8 cellular contexts compared by ENCODE assay signal in the genomic region with DNA sequence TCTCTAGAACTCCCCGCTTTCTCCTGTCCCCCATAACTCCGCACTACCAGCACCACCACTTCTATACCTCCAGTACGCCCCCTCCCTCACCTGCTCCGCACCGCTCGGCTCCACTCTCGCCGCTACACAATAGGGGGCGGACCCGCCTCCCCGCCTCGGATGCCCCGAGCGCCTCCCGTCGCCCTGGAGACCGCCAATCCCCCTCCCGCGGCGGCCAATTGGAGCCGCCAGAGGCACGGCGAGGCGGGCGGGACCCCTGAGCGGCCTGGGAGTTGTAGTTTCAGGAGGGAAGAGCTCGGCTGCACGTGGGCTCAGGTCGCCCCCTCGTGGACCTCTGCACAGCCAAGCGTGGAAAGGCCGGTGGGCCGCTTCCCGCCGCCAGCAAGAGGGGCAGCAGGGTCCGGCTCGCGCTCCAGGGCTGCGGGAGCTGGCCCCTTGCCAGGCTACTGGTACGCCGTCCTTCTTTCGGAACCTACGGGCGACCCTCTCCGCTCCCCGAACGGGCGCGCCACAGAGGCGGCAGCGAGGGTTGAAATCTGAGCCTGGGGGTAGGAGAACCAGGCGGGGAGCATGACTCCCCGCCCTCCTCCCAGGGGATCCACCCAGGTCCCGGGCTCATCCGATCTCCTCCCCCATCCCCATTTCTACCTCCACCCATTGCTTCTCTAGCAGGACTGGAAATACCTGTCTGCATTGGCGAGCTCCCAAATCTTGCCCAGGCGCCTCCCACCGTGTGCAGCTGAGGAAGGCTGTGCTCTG. TPM values are rescaled to one million over a fixed set of nuclear protein-coding genes. Genes with fewer than 3 reads are reported as not detected.
DNase-seq lines count a peak whose midpoint lies in the region; ATAC-seq and TF ChIP-seq lines count a peak whose summit lies in the region.

A gene with protein sequence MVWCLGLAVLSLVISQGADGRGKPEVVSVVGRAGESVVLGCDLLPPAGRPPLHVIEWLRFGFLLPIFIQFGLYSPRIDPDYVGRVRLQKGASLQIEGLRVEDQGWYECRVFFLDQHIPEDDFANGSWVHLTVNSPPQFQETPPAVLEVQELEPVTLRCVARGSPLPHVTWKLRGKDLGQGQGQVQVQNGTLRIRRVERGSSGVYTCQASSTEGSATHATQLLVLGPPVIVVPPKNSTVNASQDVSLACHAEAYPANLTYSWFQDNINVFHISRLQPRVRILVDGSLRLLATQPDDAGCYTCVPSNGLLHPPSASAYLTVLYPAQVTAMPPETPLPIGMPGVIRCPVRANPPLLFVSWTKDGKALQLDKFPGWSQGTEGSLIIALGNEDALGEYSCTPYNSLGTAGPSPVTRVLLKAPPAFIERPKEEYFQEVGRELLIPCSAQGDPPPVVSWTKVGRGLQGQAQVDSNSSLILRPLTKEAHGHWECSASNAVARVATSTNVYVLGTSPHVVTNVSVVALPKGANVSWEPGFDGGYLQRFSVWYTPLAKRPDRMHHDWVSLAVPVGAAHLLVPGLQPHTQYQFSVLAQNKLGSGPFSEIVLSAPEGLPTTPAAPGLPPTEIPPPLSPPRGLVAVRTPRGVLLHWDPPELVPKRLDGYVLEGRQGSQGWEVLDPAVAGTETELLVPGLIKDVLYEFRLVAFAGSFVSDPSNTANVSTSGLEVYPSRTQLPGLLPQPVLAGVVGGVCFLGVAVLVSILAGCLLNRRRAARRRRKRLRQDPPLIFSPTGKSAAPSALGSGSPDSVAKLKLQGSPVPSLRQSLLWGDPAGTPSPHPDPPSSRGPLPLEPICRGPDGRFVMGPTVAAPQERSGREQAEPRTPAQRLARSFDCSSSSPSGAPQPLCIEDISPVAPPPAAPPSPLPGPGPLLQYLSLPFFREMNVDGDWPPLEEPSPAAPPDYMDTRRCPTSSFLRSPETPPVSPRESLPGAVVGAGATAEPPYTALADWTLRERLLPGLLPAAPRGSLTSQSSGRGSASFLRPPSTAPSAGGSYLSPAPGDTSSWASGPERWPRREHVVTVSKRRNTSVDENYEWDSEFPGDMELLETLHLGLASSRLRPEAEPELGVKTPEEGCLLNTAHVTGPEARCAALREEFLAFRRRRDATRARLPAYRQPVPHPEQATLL (minus strand): TSS at position 131 of the 759 bp plus-strand sequence. CDS start 2,159 bp downstream, outside the sequence.

- DNase-seq in DMS 273 treated with DMSO at 0.1 percent for 48 hours (lab: John Stamatoyannopoulos, UW) (peak; percentile 86), NCI-H82 treated with DMSO at 0.1 percent for 48 hours (lab: John Stamatoyannopoulos, UW; ENCODE audit: unreplicated experiment) (peak; percentile 93), esophagus muscularis mucosa (ENCODE audit: extremely low spot score) (no peak)
- DNase-seq in activated T-cell treated with anti-CD3 and anti-CD28 coated beads, Interleukin-2, amount 50 U/mL, for 1 hour: peak; percentile 83
- DNase-seq in stimulated activated CD8-positive, alpha-beta memory T cell treated with anti-CD3 and anti-CD28 coated beads, Interleukin-4, amount 100 ng/mL, for 4 hours (ENCODE audit: low read depth in 2 of 2, low spot score in 1 of 2): peak; percentile 52 to 74

- intact Hi-C loops in esophagus muscularis mucosa (cut with DNase I): no loop called here

- no peaks in the 10 kb centered on the region for H3K36me3 ChIP-seq in esophagus muscularis mucosa
- H3K36me3 ChIP-seq in muscle layer of colon (ENCODE audit: insufficient read depth, low read length): no peaks in the 10 kb centered on the region

- H3K27ac ChIP-seq in esophagus muscularis mucosa (replicated peaks in 1 of 4) (no peak within 1 kb of the TSS), muscle layer of colon (ENCODE audit: low read depth, low read length) (no peak within 1 kb of the TSS)

- no peaks in the 10 kb centered on the region for H3K9me3 ChIP-seq in esophagus muscularis mucosa
- no peaks in the 10 kb centered on the region for H3K9me3 ChIP-seq in muscle layer of colon (ENCODE audit: low read length)

- TF ChIP-seq POLR2A in esophagus muscularis mucosa (IDR thresholded peaks at IDR 0.05; ENCODE audit: low read depth): no peak

- ATAC-seq in HG03103 (IDR thresholded peaks at IDR 0.05; ENCODE audit: low read depth, unreplicated experiment) (peak; percentile 53), HG02588 (IDR thresholded peaks at IDR 0.05; ENCODE audit: unreplicated experiment) (no peak)

- H3K27me3 ChIP-seq in esophagus muscularis mucosa: peaks cover 0 to 40% (median 0%) of the 10 kb centered on the region in 4 donors
- no peaks in the 10 kb centered on the region for H3K27me3 ChIP-seq in muscle layer of colon (ENCODE audit: control insufficient read depth in 1 of 2, insufficient read depth in 2 of 2, low read length in 2 of 2)

- whole genome bisulfite sequencing in esophagus muscularis mucosa: under 1% methylated on average over 23 of the region's 58 CpGs

- H3K4me3 ChIP-seq in esophagus muscularis mucosa (peak within 1 kb of the TSS; percentile 48 to 58 (median 54)), muscle layer of colon (ENCODE audit: low read depth in 1 of 2, low read length in 2 of 2) (peak within 1 kb of the TSS; percentile 50)

- peak within 1 kb of the TSS; percentile 31 for H3K9ac ChIP-seq in muscle layer of colon (ENCODE audit: low read length)

- TF ChIP-seq CTCF in esophagus muscularis mucosa (IDR thresholded peaks at IDR 0.05): peak; percentile 51 to 62 (median 55)

- peaks cover 15 to 22% (median 15%) of the 10 kb centered on the region in 4 donors for H3K4me1 ChIP-seq in esophagus muscularis mucosa
- peaks cover 16% of the 10 kb centered on the region for H3K4me1 ChIP-seq in muscle layer of colon (ENCODE audit: insufficient read depth, low read length)

- TF ChIP-seq EP300 in esophagus muscularis mucosa (IDR thresholded peaks at IDR 0.05): no peak

RNA-seq across cellular contexts. Expression of the gene that starts here (rescaled TPM):
- total RNA-seq in esophagus muscularis mucosa: under 1 TPM in 2 of 4 donors, not detected in 2; 0.17 to 0.23 TPM
